Comparison of ENCODE assay signal across 10 cellular contexts in the genomic region with DNA sequence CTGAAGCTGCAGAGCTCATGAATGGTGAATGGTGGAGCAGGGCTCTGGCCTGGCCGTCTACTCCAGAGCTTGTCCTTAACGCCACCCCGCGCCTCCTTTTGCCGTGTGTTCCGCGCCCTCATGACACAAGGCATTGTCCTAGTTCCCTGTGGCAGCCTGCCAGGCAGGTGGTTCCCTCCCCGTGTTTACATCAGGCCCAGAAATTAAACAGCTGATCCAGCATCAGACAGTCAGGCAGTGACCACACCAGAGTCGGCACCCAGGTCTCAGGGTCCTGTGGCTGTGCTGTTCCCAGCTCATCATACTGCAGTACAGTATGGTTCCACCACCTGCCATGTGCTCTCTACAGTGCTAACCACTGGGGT.
DNase-seq lines count a peak whose midpoint lies in the region; ATAC-seq, FAIRE-seq and TF ChIP-seq lines count a peak whose summit lies in the region.
"Had no signal": no experiment of that assay in that cellular context is flagged by ENCODE, and none has a peak within 500 bp of the region (broad histone marks: within the 10 kb centered on the region; RNA-seq: fewer than 3 reads in every experiment).

No MANE protein-coding gene starts in this region.

- H3K27ac ChIP-seq in CD8-positive, alpha-beta memory T cell (ENCODE audit: low read depth, low read length), result peak overlapping the region; percentile 25
- H3K27ac ChIP-seq in kidney (ENCODE audit: low read depth in 2 of 2, low read length in 2 of 2), result no peak overlapping the region
- H3K27ac ChIP-seq: psoas muscle, thyroid gland had no signal

- no peak for ATAC-seq in GM19397 (IDR thresholded peaks at IDR 0.05; ENCODE audit: unreplicated experiment)

- peaks cover 0 to 6% (median 1%) of the 10 kb centered on the region in 3 donors for H3K36me3 Mint-ChIP-seq in CD8-positive, alpha-beta memory T cell
- peaks cover 4% of the 10 kb centered on the region for H3K36me3 Mint-ChIP-seq in IgD-negative memory B cell
- H3K36me3 Mint-ChIP-seq in activated T-helper 2 cell treated with anti-CD3 and anti-CD28 coated beads, Interferon-gamma antibody, Interleukin-2, Interleukin-4, amounts not matched to agents 10 μg/mL and 5 μg/mL and 100 μg/mL, durations not matched to agents 14 hours and 24 hours and 36 hours (ENCODE audit: low read depth), result peaks cover 5% of the 10 kb centered on the region

- no peaks in the 10 kb centered on the region for H3K27me3 Mint-ChIP-seq in CD8-positive, alpha-beta memory T cell
- no peaks in the 10 kb centered on the region for H3K27me3 Mint-ChIP-seq in IgD-negative memory B cell
- no peaks in the 10 kb centered on the region for H3K27me3 Mint-ChIP-seq in activated T-helper 2 cell treated with anti-CD3 and anti-CD28 coated beads, Interferon-gamma antibody, Interleukin-2, Interleukin-4, amounts not matched to agents 10 μg/mL and 5 μg/mL and 100 μg/mL, durations not matched to agents 14 hours and 24 hours and 36 hours (ENCODE audit: low read depth)

- no peak overlapping the region for H3K9ac ChIP-seq in kidney (ENCODE audit: low read length in 2 of 2)
- H3K9ac ChIP-seq: SK-N-SH had no signal

- CTCF ChIA-PET in CD8-positive, alpha-beta memory T cell (lab: Charles Lee), result interaction anchor here (0.7 to 5.6 kb wide), 8 partner anchors 10 to 121 kb away, joined by 3 to 48 read pairs (median 11); no protein-coding TSS in a partner anchor

- no peak for TF ChIP-seq CTCF in kidney (IDR thresholded peaks at IDR 0.05; ENCODE audit: borderline replicate concordance, extremely low read depth, insufficient read depth)

- no peaks in the 10 kb centered on the region for H3K36me3 ChIP-seq in CD8-positive, alpha-beta memory T cell (ENCODE audit: insufficient read depth, low read length)
- no peaks in the 10 kb centered on the region for H3K36me3 ChIP-seq in kidney (ENCODE audit: control insufficient read depth in 1 of 2, insufficient read depth in 2 of 2, low read length in 2 of 2)
- H3K36me3 ChIP-seq: thyroid gland had no signal

- H3K4me1 Mint-ChIP-seq in CD8-positive, alpha-beta memory T cell, result peaks cover 68 to 85% (median 76%) of the 10 kb centered on the region in 3 donors
- peaks cover 18 to 52% (median 38%) of the 10 kb centered on the region in 3 donors for H3K4me1 Mint-ChIP-seq in IgD-negative memory B cell
- peaks cover 51% of the 10 kb centered on the region for H3K4me1 Mint-ChIP-seq in activated T-helper 2 cell treated with anti-CD3 and anti-CD28 coated beads, Interferon-gamma antibody, Interleukin-2, Interleukin-4, amounts not matched to agents 10 μg/mL and 5 μg/mL and 100 μg/mL, durations not matched to agents 14 hours and 24 hours and 36 hours (ENCODE audit: low read depth)

- H3K4me1 ChIP-seq in CD8-positive, alpha-beta memory T cell (ENCODE audit: insufficient read depth, low read length), result peaks cover 74% of the 10 kb centered on the region
- peaks cover 17 to 26% of the 10 kb centered on the region in 2 donors for H3K4me1 ChIP-seq in kidney (ENCODE audit: control insufficient read depth in 1 of 2, insufficient read depth in 1 of 2, low read depth in 1 of 2, low read length in 2 of 2)

- no peaks in the 10 kb centered on the region for H3K27me3 ChIP-seq in CD8-positive, alpha-beta memory T cell (ENCODE audit: insufficient read depth, low read length, poor library complexity, severe bottlenecking)
- H3K27me3 ChIP-seq: thyroid gland had no signal

- H3K27ac Mint-ChIP-seq in CD8-positive, alpha-beta memory T cell, result peak overlapping the region; percentile 92 to 100 (median 98)
- peak overlapping the region; percentile 10 to 94 (median 57) for H3K27ac Mint-ChIP-seq in IgD-negative memory B cell
- peak overlapping the region; percentile 100 for H3K27ac Mint-ChIP-seq in activated T-helper 2 cell treated with anti-CD3 and anti-CD28 coated beads, Interferon-gamma antibody, Interleukin-2, Interleukin-4, amounts not matched to agents 10 μg/mL and 5 μg/mL and 100 μg/mL, durations not matched to agents 14 hours and 24 hours and 36 hours

- H3K4me3 Mint-ChIP-seq in CD8-positive, alpha-beta memory T cell, result peak overlapping the region in 6 of 7 donors; percentile 36 to 94 (median 86)
- H3K4me3 Mint-ChIP-seq in IgD-negative memory B cell, result peak overlapping the region in 3 of 4 donors; percentile 33 to 94 (median 63)
- H3K4me3 Mint-ChIP-seq in activated T-helper 2 cell treated with anti-CD3 and anti-CD28 coated beads, Interferon-gamma antibody, Interleukin-2, Interleukin-4, amounts not matched to agents 10 μg/mL and 5 μg/mL and 100 μg/mL, durations not matched to agents 14 hours and 24 hours and 36 hours (ENCODE audit: low read depth), result no peak overlapping the region

- H3K9me3 ChIP-seq in CD8-positive, alpha-beta memory T cell (ENCODE audit: low read length), result no peaks in the 10 kb centered on the region
- H3K9me3 ChIP-seq in kidney (ENCODE audit: control insufficient read depth in 1 of 2, low read length in 2 of 2), result no peaks in the 10 kb centered on the region
- H3K9me3 ChIP-seq: psoas muscle, SK-N-SH, thyroid gland had no signal

- POLR2A ChIA-PET in CD8-positive, alpha-beta memory T cell (lab: Charles Lee), result interaction anchor here (5.0 kb wide), 1 partner anchor 23 kb away, joined by 51 read pairs; no protein-coding TSS in a partner anchor

- no peak overlapping the region for H3K4me3 ChIP-seq in CD8-positive, alpha-beta memory T cell (ENCODE audit: low read length)
- no peak overlapping the region for H3K4me3 ChIP-seq in kidney (ENCODE audit: low read length in 2 of 2)
- H3K4me3 ChIP-seq: psoas muscle, thyroid gland had no signal

- intact Hi-C loops in activated T-helper 2 cell treated with anti-CD3 and anti-CD28 coated beads, Interferon-gamma antibody, Interleukin-2, Interleukin-4, amounts not matched to agents 10 μg/mL and 5 μg/mL and 100 μg/mL, durations not matched to agents 14 hours and 24 hours and 36 hours (cut with micrococcal nuclease), result no loop called here
- intact Hi-C loops in kidney (cut with DNase I), result loop anchor here (10.0 kb wide), 1 partner anchor 76 kb away; no protein-coding TSS in a partner anchor

- no peaks in the 10 kb centered on the region for H3K9me3 Mint-ChIP-seq in CD8-positive, alpha-beta memory T cell
- no peaks in the 10 kb centered on the region for H3K9me3 Mint-ChIP-seq in IgD-negative memory B cell
- no peaks in the 10 kb centered on the region for H3K9me3 Mint-ChIP-seq in activated T-helper 2 cell treated with anti-CD3 and anti-CD28 coated beads, Interferon-gamma antibody, Interleukin-2, Interleukin-4, amounts not matched to agents 10 μg/mL and 5 μg/mL and 100 μg/mL, durations not matched to agents 14 hours and 24 hours and 36 hours

- peak in 1 of 5 donors; percentile 33 for DNase-seq in CD8-positive, alpha-beta memory T cell
- no peak for DNase-seq in activated T-helper 2 cell treated with anti-CD3 and anti-CD28 coated beads, Interferon-gamma antibody, Interleukin-2, Interleukin-4, amounts not matched to agents 10 μg/mL and 5 μg/mL and 100 μg/mL, durations not matched to agents 14 hours and 24 hours and 36 hours (ENCODE audit: low spot score)
- DNase-seq in myocyte (ENCODE audit: low read depth) (peak; percentile 17), kidney (no peak), hepatic stellate cell (ENCODE audit: low spot score) (no peak)
- DNase-seq: psoas muscle, SK-N-SH, thyroid gland had no signal

- no peak for FAIRE-seq in kidney (lab: Jason Lieb, UNC)
